8 cellular contexts compared by ENCODE assay signal in genomic region chr12:121295746-121296617, GRCh38. TPM values are rescaled to one million over a fixed set of nuclear protein-coding genes. Genes with fewer than 3 reads are reported as not detected.
DNase-seq lines count a peak whose midpoint lies in the region; ATAC-seq and TF ChIP-seq lines count a peak whose summit lies in the region.

No MANE protein-coding gene starts in this region.

- peak overlapping the region; percentile 42 for H3K27ac ChIP-seq in KMS-11
- no peak overlapping the region for H3K27ac ChIP-seq in trophoblast cell (ENCODE audit: low read depth, low read length)

- H2AFZ ChIP-seq in KMS-11 (ENCODE audit: low read depth) (peak overlapping the region; percentile 30; the same call in 1 of the 2 replicates), trophoblast cell (ENCODE audit: insufficient read depth, low read length, poor library complexity) (peak overlapping the region; percentile 96)

- H3K27ac Mint-ChIP-seq in glutamatergic neuron (ENCODE audit: unreplicated experiment) = peak overlapping the region; percentile 77

- peak; percentile 43 for DNase-seq in GM10248 (ENCODE audit: extremely low spot score)
- peak; percentile 11 for DNase-seq in activated T-cell treated with anti-CD3 and anti-CD28 coated beads, Interleukin-2, amount 50 U/mL, for 4 hours
- peak; percentile 46 for DNase-seq in glutamatergic neuron
- DNase-seq in trophoblast cell = peak in 1 of 2 donors; percentile 10
- DNase-seq in DMS114 treated with DMSO at 0.1 percent for 48 hours (lab: John Stamatoyannopoulos, UW; ENCODE audit: unreplicated experiment) = no peak
- DNase-seq in dedifferentiated amniotic fluid mesenchymal stem cell (ENCODE audit: extremely low spot score) = no peak

- peak overlapping the region; percentile 94 for H4K91ac ChIP-seq in trophoblast cell (ENCODE audit: low read depth, low read length)

- H3K4me3 Mint-ChIP-seq in activated T-cell treated with anti-CD3 and anti-CD28 coated beads, Interleukin-2, amount 50 U/mL, for 4 hours = peak overlapping the region; percentile 93
- H3K4me3 Mint-ChIP-seq in glutamatergic neuron (ENCODE audit: unreplicated experiment) = peak overlapping the region; percentile 89

- peak overlapping the region; percentile 57 for H2BK5ac ChIP-seq in trophoblast cell (ENCODE audit: low read depth, low read length, poor library complexity)

- CTCF ChIA-PET in GM10248 (lab: Yijun Ruan, JAX) = interaction anchor here (0.8 to 1.5 kb wide), 6 partner anchors 9 to 49 kb away, joined by 3 to 5 read pairs (median 3); no protein-coding TSS in a partner anchor

- peak overlapping the region; percentile 93 for H4K8ac ChIP-seq in trophoblast cell (ENCODE audit: low read depth, low read length)

- no peak overlapping the region for H3K23ac ChIP-seq in trophoblast cell (ENCODE audit: low read length)

- peak; percentile 32 for ATAC-seq in GM21723 (IDR thresholded peaks at IDR 0.05; ENCODE audit: unreplicated experiment)
- peak; percentile 29 to 36 for ATAC-seq in activated T-cell treated with anti-CD3 and anti-CD28 coated beads, Interleukin-2, amount 50 U/mL, for 4 hours

- H3K36me3 ChIP-seq in KMS-11 (ENCODE audit: insufficient read depth) = no peaks in the 10 kb centered on the region
- H3K36me3 ChIP-seq in trophoblast cell (ENCODE audit: control insufficient read depth in 1 of 2, insufficient read depth in 2 of 2, low read length in 2 of 2) = no peaks in the 10 kb centered on the region

- H3K18ac ChIP-seq in trophoblast cell (ENCODE audit: low read length) = peak overlapping the region; percentile 94

- no peak overlapping the region for H2BK12ac ChIP-seq in trophoblast cell (ENCODE audit: low read length)

- POLR2A ChIA-PET in GM10248 (lab: Yijun Ruan, JAX) = interaction anchor here (0.6 to 0.7 kb wide), 4 partner anchors 11 to 106 kb away, joined by 3 to 6 read pairs (median 4); no protein-coding TSS in a partner anchor

- peak overlapping the region; percentile 68 for H2AK5ac ChIP-seq in trophoblast cell (ENCODE audit: low read length)

- H4K12ac ChIP-seq in trophoblast cell (ENCODE audit: low read depth, low read length) = peak overlapping the region; percentile 71

- H3K4me1 ChIP-seq in KMS-11 (ENCODE audit: low read depth, poor library complexity, severe bottlenecking) (peaks cover 10% of the 10 kb centered on the region), trophoblast cell (ENCODE audit: control insufficient read depth in 1 of 2, insufficient read depth in 2 of 2, low read length in 2 of 2) (peaks cover 8 to 13% of the 10 kb centered on the region in 2 experiments)

- TF ChIP-seq CTCF in GM10248 (IDR thresholded peaks at IDR 0.05; ENCODE audit: control extremely low read depth, extremely low read depth, low read depth, missing control alignments) (peak; percentile 17), KMS-11 (conservative IDR thresholded peaks at IDR 0.05; ENCODE audit: low read depth, low read length) (no peak), glutamatergic neuron (IDR thresholded peaks at IDR 0.05; ENCODE audit: partially characterized antibody, unreplicated experiment) (no peak)

- peaks cover 7% of the 10 kb centered on the region for H3K36me3 Mint-ChIP-seq in activated T-cell treated with anti-CD3 and anti-CD28 coated beads, Interleukin-2, amount 50 U/mL, for 4 hours (ENCODE audit: insufficient read depth)
- no peaks in the 10 kb centered on the region for H3K36me3 Mint-ChIP-seq in glutamatergic neuron (ENCODE audit: unreplicated experiment)

- no peaks in the 10 kb centered on the region for H3K9me3 ChIP-seq in trophoblast cell (ENCODE audit: insufficient read depth, low read depth, low read length)

- peak overlapping the region; percentile 83 for H3K9ac ChIP-seq in KMS-11
- H3K9ac ChIP-seq in trophoblast cell (ENCODE audit: low read length) = peak overlapping the region; percentile 52

- H3K9me3 Mint-ChIP-seq in activated T-cell treated with anti-CD3 and anti-CD28 coated beads, Interleukin-2, amount 50 U/mL, for 4 hours = no peaks in the 10 kb centered on the region
- H3K9me3 Mint-ChIP-seq in glutamatergic neuron (ENCODE audit: unreplicated experiment) = no peaks in the 10 kb centered on the region

- H3K27me3 Mint-ChIP-seq in activated T-cell treated with anti-CD3 and anti-CD28 coated beads, Interleukin-2, amount 50 U/mL, for 4 hours (ENCODE audit: low read depth) = no peaks in the 10 kb centered on the region
- H3K27me3 Mint-ChIP-seq in glutamatergic neuron (ENCODE audit: unreplicated experiment) = peaks cover 6% of the 10 kb centered on the region

- H3K4me1 Mint-ChIP-seq in activated T-cell treated with anti-CD3 and anti-CD28 coated beads, Interleukin-2, amount 50 U/mL, for 4 hours (ENCODE audit: low read depth) = peaks cover 16% of the 10 kb centered on the region
- H3K4me1 Mint-ChIP-seq in glutamatergic neuron (ENCODE audit: low read depth, unreplicated experiment) = peaks cover 4% of the 10 kb centered on the region

- peaks cover 24% of the 10 kb centered on the region; the same call in 1 of the 2 replicates for H3K79me2 ChIP-seq in KMS-11 (ENCODE audit: insufficient read depth, low read depth)
- H3K79me2 ChIP-seq in trophoblast cell (ENCODE audit: control insufficient read depth, insufficient read depth, low read length, poor library complexity) = peaks cover 11% of the 10 kb centered on the region

- no peaks in the 10 kb centered on the region for H4K20me1 ChIP-seq in KMS-11 (ENCODE audit: insufficient read depth)

- H3K27me3 ChIP-seq in KMS-11 (ENCODE audit: insufficient read depth, low read depth) (no peaks in the 10 kb centered on the region), trophoblast cell (ENCODE audit: insufficient read depth, low read length) (no peaks in the 10 kb centered on the region)

- no CpG with 5 or more reads among the region's 55 CpGs for WGBS in trophoblast cell (ENCODE audit: extremely low coverage, insufficient coverage, insufficient read length)

- no peak overlapping the region for H3K4me3 ChIP-seq in KMS-11 (IDR thresholded peaks at IDR 0.05; ENCODE audit: insufficient read depth, low read depth, low read length)
- H3K4me3 ChIP-seq in trophoblast cell (ENCODE audit: low read depth, low read length) = peak overlapping the region; percentile 95

- peak overlapping the region; percentile 44 for H2BK120ac ChIP-seq in trophoblast cell (ENCODE audit: insufficient read depth, low read length, poor library complexity)

- peaks cover 13% of the 10 kb centered on the region for H3K79me1 ChIP-seq in trophoblast cell (ENCODE audit: low read length)

- H3K4ac ChIP-seq in trophoblast cell (ENCODE audit: low read depth, low read length) = peak overlapping the region; percentile 73

- H3K4me2 ChIP-seq in KMS-11 (peak overlapping the region; percentile 73), trophoblast cell (ENCODE audit: low read length) (peak overlapping the region; percentile 67)

- peak overlapping the region; percentile 93 for H3K14ac ChIP-seq in trophoblast cell (ENCODE audit: low read length)

RNA-seq across cellular contexts. Expression of gene CAMKK2, which starts 0.5 kb away (rescaled TPM):
- total RNA-seq in activated T-cell treated with anti-CD3 and anti-CD28 coated beads, Interleukin-2, amount 50 U/mL, for 4 hours = 10 to 100 TPM; 28.9 to 41.4 (median 39.3) TPM
- total RNA-seq in glutamatergic neuron (ENCODE audit: unreplicated experiment) = 50.2 TPM
- 10.5 and 11.5 TPM in 2 replicates for polyA plus RNA-seq in trophoblast cell (2013)

RNA-seq across cellular contexts. Expression of gene ANAPC5, which starts 56.2 kb away (rescaled TPM):
- 100 to 1,000 TPM; 136 to 152 (median 137) TPM for total RNA-seq in activated T-cell treated with anti-CD3 and anti-CD28 coated beads, Interleukin-2, amount 50 U/mL, for 4 hours
- total RNA-seq in glutamatergic neuron (ENCODE audit: unreplicated experiment) = 86.0 TPM
- polyA plus RNA-seq in trophoblast cell (2013) = 95.9 and 99.5 TPM in 2 replicates

Comparison
In these comparisons a context has a peak if more than half of its experiments do, and no peak if none do; other contexts are left out.
1. DNase-seq: peak in GM10248 (single experiment), activated T-cell treated with anti-CD3 and anti-CD28 coated beads, Interleukin-2, amount 50 U/mL, for 4 hours (single experiment) and glutamatergic neuron (single experiment); none in DMS114 treated with DMSO at 0.1 percent for 48 hours (single experiment) and dedifferentiated amniotic fluid mesenchymal stem cell (single experiment).